ENCODE assay signal across 9 cellular contexts in genomic region chr11:2137202-2138071, GRCh38. TPM values are rescaled to one million over a fixed set of nuclear protein-coding genes. Genes with fewer than 3 reads are reported as not detected.
DNase-seq lines count a peak whose midpoint lies in the region; ATAC-seq and TF ChIP-seq lines count a peak whose summit lies in the region.
"Had no signal": no experiment of that assay in that cellular context is flagged by ENCODE, and none has a peak within 500 bp of the region (broad histone marks: within the 10 kb centered on the region; RNA-seq: fewer than 3 reads in every experiment).

No MANE protein-coding gene starts in this region.

- H3K4me1 ChIP-seq in ES-I3 (ENCODE audit: insufficient read depth, low read length) (peaks cover 2% of the 10 kb centered on the region; the same call in 1 of the 2 replicates), foreskin keratinocyte (peaks cover 5% of the 10 kb centered on the region), prostate gland (replicated peaks) (peaks cover 6% of the 10 kb centered on the region), Karpas-422 (ENCODE audit: low read length) (no peaks in the 10 kb centered on the region)

- intact Hi-C loops in prostate gland (cut with DNase I), result no loop called here

- H3K27ac ChIP-seq in RWPE1 (no peak overlapping the region), foreskin keratinocyte (no peak overlapping the region), prostate gland (no peak overlapping the region), caudate nucleus (ENCODE audit: low read depth, low read length) (no peak overlapping the region), Karpas-422 (ENCODE audit: low read length) (no peak overlapping the region)

- POLR2A ChIA-PET in RWPE1 (lab: Yijun Ruan, JAX; ENCODE audit: low non-redundant PET), result no interaction called here

- H3K36me3 ChIP-seq in ES-I3 (ENCODE audit: insufficient read depth, low read length) (no peaks in the 10 kb centered on the region), prostate gland (no peaks in the 10 kb centered on the region), Karpas-422 (ENCODE audit: insufficient read depth, low read length) (no peaks in the 10 kb centered on the region)

- no peaks in the 10 kb centered on the region for H4K20me1 ChIP-seq in Karpas-422 (ENCODE audit: insufficient read depth, low read depth, low read length)

- CTCF ChIA-PET in RWPE1 (lab: Yijun Ruan, JAX), result interaction anchor here (0.6 to 1.4 kb wide), 2 partner anchors 14 to 39 kb away, joined by 4 read pairs; no protein-coding TSS in a partner anchor

- ATAC-seq in foreskin keratinocyte (peak; percentile 18), HG03039 (IDR thresholded peaks at IDR 0.05; ENCODE audit: unreplicated experiment) (no peak), GM19397 (IDR thresholded peaks at IDR 0.05; ENCODE audit: unreplicated experiment) (no peak)

- H3K9ac ChIP-seq in ES-I3 (ENCODE audit: low read depth, low read length) (peak overlapping the region; percentile 78; the same call in 1 of the 2 replicates), Karpas-422 (ENCODE audit: low read length) (no peak overlapping the region)

- no peaks in the 10 kb centered on the region for H3K79me2 ChIP-seq in Karpas-422 (ENCODE audit: low read length)

- 3% methylated on average over 45 of the region's 51 CpGs for WGBS in prostate gland

- no peaks in the 10 kb centered on the region for H3K9me2 ChIP-seq in Karpas-422 (replicated peaks; ENCODE audit: insufficient read depth, low read length)

- DNase-seq in RWPE1 (ENCODE audit: low spot score) (peak; percentile 81), foreskin keratinocyte (no peak), prostate gland (ENCODE audit: low spot score) (peak; percentile 43), caudate nucleus (lab: John Stamatoyannopoulos, UW) (no peak), Karpas-422 (no peak)

- H3K4me2 ChIP-seq in Karpas-422 (ENCODE audit: low read depth, low read length, poor library complexity, severe bottlenecking), result no peak overlapping the region

- no peak for TF ChIP-seq CTCF in RWPE1 (conservative IDR thresholded peaks at IDR 0.05; ENCODE audit: low read depth)
- no peak for TF ChIP-seq CTCF in foreskin keratinocyte (conservative IDR thresholded peaks at IDR 0.05)
- TF ChIP-seq CTCF in prostate gland (IDR thresholded peaks at IDR 0.05), result no peak

- no peaks in the 10 kb centered on the region for H3K9me3 ChIP-seq in ES-I3 (ENCODE audit: control insufficient read depth, insufficient read depth, low read length)
- no peaks in the 10 kb centered on the region for H3K9me3 ChIP-seq in prostate gland
- H3K9me3 ChIP-seq in Karpas-422 (ENCODE audit: low read length), result no peaks in the 10 kb centered on the region

- no peak overlapping the region for H2AFZ ChIP-seq in Karpas-422 (ENCODE audit: low read length)

- H3K4me3 ChIP-seq in prostate gland (peak overlapping the region; percentile 12 to 22), Karpas-422 (ENCODE audit: low read length) (no peak overlapping the region)

- H3K27me3 ChIP-seq in foreskin keratinocyte, result peaks cover 96% of the 10 kb centered on the region
- H3K27me3 ChIP-seq in prostate gland (replicated peaks; ENCODE audit: insufficient read depth), result peaks cover 29% of the 10 kb centered on the region
- H3K27me3 ChIP-seq in Karpas-422 (ENCODE audit: low read length), result no peaks in the 10 kb centered on the region

- no peak for TF ChIP-seq POLR2A in prostate gland (IDR thresholded peaks at IDR 0.05)

RNA-seq across cellular contexts. Expression of gene IGF2, which starts 1.8 kb away (rescaled TPM):
- total RNA-seq in foreskin keratinocyte (under 0.01 and 0.14 TPM in 2 replicates), prostate gland (10 to 100 TPM in 1 of 2 donors, 1 to 10 TPM in 1; 4.1 to 80.7 TPM)
- polyA plus RNA-seq in foreskin keratinocyte, result 0.06 and 0.29 TPM in 2 replicates
- total RNA-seq in Karpas-422 (2014; rRNA removed; shearing (Covaris generic); ENCODE audit: low replicate concordance), result not detected in 2 replicates
- total RNA-seq: mononuclear cell had no signal

RNA-seq across cellular contexts. Expression of gene INS, which starts 23.6 kb away (rescaled TPM):
- total RNA-seq in foreskin keratinocyte, result not detected in 2 replicates
- polyA plus RNA-seq in foreskin keratinocyte, result not detected in 2 replicates
- not detected for total RNA-seq in prostate gland
- not detected in 2 replicates for total RNA-seq in Karpas-422 (2014; rRNA removed; shearing (Covaris generic); ENCODE audit: low replicate concordance)
- total RNA-seq: mononuclear cell had no signal

RNA-seq across cellular contexts. Expression of gene TH, which starts 34.2 kb away (rescaled TPM):
- total RNA-seq in foreskin keratinocyte (2.0 and 2.9 TPM in 2 replicates), prostate gland (1 to 10 TPM in 1 of 2 donors, not detected in 1; 2.4 TPM)
- polyA plus RNA-seq in foreskin keratinocyte, result 3.6 and 3.7 TPM in 2 replicates
- total RNA-seq in Karpas-422 (2014; rRNA removed; shearing (Covaris generic); ENCODE audit: low replicate concordance), result not detected in 2 replicates
- total RNA-seq: mononuclear cell had no signal

Comparison
In these comparisons a context has a peak if more than half of its experiments do, and no peak if none do; other contexts are left out.
1. DNase-seq: peak in RWPE1 (single experiment) and prostate gland (single experiment); none in foreskin keratinocyte (0 of 2), caudate nucleus (0 of 61) and Karpas-422 (single experiment).